Comparison of ENCODE assay signal across 18 cellular contexts in genomic region chr3:187972454-187972853, GRCh38.
"Had no signal": no experiment of that assay in that cellular context is flagged by ENCODE, and none has a peak within 500 bp of the region (broad histone marks: within the 10 kb centered on the region; RNA-seq: fewer than 3 reads in every experiment).

No MANE protein-coding gene starts in this region.

- H3K27ac ChIP-seq: coronary artery, esophagus squamous epithelium, parathyroid adenoma, right lobe of liver, thoracic aorta, tibial nerve had no signal

- H3K9me3 ChIP-seq: right lobe of liver, thoracic aorta, tibial nerve, upper lobe of left lung had no signal

- DNase-seq: dermis blood vessel endothelial cell; effector memory CD8-positive, alpha-beta T cell; erythroblast; esophagus squamous epithelium; head of caudate nucleus; kidney; naive B cell; small intestine; stimulated activated CD4-positive, alpha-beta T cell treated with anti-CD3 and anti-CD28 coated beads, Interleukin-15, amount 100 ng/mL, for 24 hours; stimulated activated CD4-positive, alpha-beta T cell treated with anti-CD3 and anti-CD28 coated beads, Interleukin-2, amount 100 ng/mL, for 48 hours; stimulated activated naive B cell treated with anti-CD40 and anti-IgM and Interleukin-4, amounts not matched to agents 10 μg/mL and 1 μg/mL and 100 μg/mL, for 72 hours; upper lobe of left lung had no signal

- H3K9ac ChIP-seq: parathyroid adenoma had no signal

- H3K4me1 ChIP-seq: esophagus squamous epithelium, parathyroid adenoma had no signal

- H3K4me3 ChIP-seq: coronary artery, esophagus squamous epithelium, lung, right lobe of liver, thoracic aorta, tibial nerve, upper lobe of left lung had no signal

- H3K79me2 ChIP-seq: parathyroid adenoma had no signal

- H3K27me3 ChIP-seq: esophagus squamous epithelium, right lobe of liver, tibial nerve, upper lobe of left lung had no signal

- H2AFZ ChIP-seq: parathyroid adenoma had no signal

- H3K36me3 ChIP-seq: esophagus squamous epithelium, right lobe of liver, thoracic aorta, tibial nerve, upper lobe of left lung had no signal
